In genomic region chr10:92592761-92593552, GRCh38 we compare ENCODE assay signal across 8 cellular contexts. TPM values are rescaled to one million over a fixed set of nuclear protein-coding genes. Genes with fewer than 3 reads are reported as not detected.
A peak's percentile ranks its signal among the peaks of the same experiment; 100 is the strongest.
DNase-seq lines count a peak whose midpoint lies in the region; FAIRE-seq and TF ChIP-seq lines count a peak whose summit lies in the region.

TSS of gene KIF11 (plus strand) at chr10:92593130. CDS start at chr10:92593376, 246 bp downstream.

- no peaks in the 10 kb centered on the region for H3K27me3 Mint-ChIP-seq in nephron (ENCODE audit: low read depth)
- no peaks in the 10 kb centered on the region for H3K27me3 Mint-ChIP-seq in stimulated activated naive CD8-positive, alpha-beta T cell treated with anti-CD3 and anti-CD28 coated beads, Interleukin-15, Interleukin-2, amounts not matched to agents 100 ng/mL and 50 ng/mL, for 24 hours

- peaks cover 35% of the 10 kb centered on the region for H3K4me1 Mint-ChIP-seq in nephron
- peaks cover 35% of the 10 kb centered on the region for H3K4me1 Mint-ChIP-seq in stimulated activated naive CD8-positive, alpha-beta T cell treated with anti-CD3 and anti-CD28 coated beads, Interleukin-15, Interleukin-2, amounts not matched to agents 100 ng/mL and 50 ng/mL, for 24 hours (ENCODE audit: low read depth)

- peak within 1 kb of the TSS; percentile 99 to 100 (median 99) for H3K27ac Mint-ChIP-seq in nephron
- peak within 1 kb of the TSS; percentile 96 for H3K27ac Mint-ChIP-seq in stimulated activated naive CD8-positive, alpha-beta T cell treated with anti-CD3 and anti-CD28 coated beads, Interleukin-15, Interleukin-2, amounts not matched to agents 100 ng/mL and 50 ng/mL, for 24 hours

- peak; percentile 98 for DNase-seq in EL
- DNase-seq in H54 (ENCODE audit: insufficient read length, low spot score), result peak; percentile 90
- peak; percentile 96 for DNase-seq in M059J (ENCODE audit: low read depth)
- peak; percentile 96 to 98 for DNase-seq in SHP77 (lab: John Stamatoyannopoulos, UW)
- DNase-seq in activated effector memory CD4-positive, alpha-beta T cell treated with Interleukin-2 at 50 U/mL for 16 hours, result peak; percentile 95
- DNase-seq in fibroblast of the aortic adventitia (ENCODE audit: low read depth), result peak; percentile 96

- peaks cover 5% of the 10 kb centered on the region for H3K36me3 Mint-ChIP-seq in nephron (ENCODE audit: low read depth)
- H3K36me3 Mint-ChIP-seq in stimulated activated naive CD8-positive, alpha-beta T cell treated with anti-CD3 and anti-CD28 coated beads, Interleukin-15, Interleukin-2, amounts not matched to agents 100 ng/mL and 50 ng/mL, for 24 hours (ENCODE audit: low read depth), result peaks cover 21% of the 10 kb centered on the region

- peak within 1 kb of the TSS; percentile 75 for H3K4me3 ChIP-seq in fibroblast of the aortic adventitia (ENCODE audit: low read depth, low read length)

- peak; percentile 98 for FAIRE-seq in H54 (lab: Jason Lieb, UNC)

- peak; percentile 55 for TF ChIP-seq POLR2A in H54 (IDR thresholded peaks at IDR 0.05; ENCODE audit: low read depth, low read length)

- no peaks in the 10 kb centered on the region for H3K9me3 Mint-ChIP-seq in nephron
- H3K9me3 Mint-ChIP-seq in stimulated activated naive CD8-positive, alpha-beta T cell treated with anti-CD3 and anti-CD28 coated beads, Interleukin-15, Interleukin-2, amounts not matched to agents 100 ng/mL and 50 ng/mL, for 24 hours, result no peaks in the 10 kb centered on the region

- TF ChIP-seq CTCF in fibroblast of the aortic adventitia (IDR thresholded peaks at IDR 0.05; ENCODE audit: insufficient read depth, low read length) (no peak), nephron (IDR thresholded peaks at IDR 0.05; ENCODE audit: unreplicated experiment in 3 of 3) (no peak)

- H3K4me3 Mint-ChIP-seq in nephron, result peak within 1 kb of the TSS; percentile 92 to 97 (median 94)
- peak within 1 kb of the TSS; percentile 90 for H3K4me3 Mint-ChIP-seq in stimulated activated naive CD8-positive, alpha-beta T cell treated with anti-CD3 and anti-CD28 coated beads, Interleukin-15, Interleukin-2, amounts not matched to agents 100 ng/mL and 50 ng/mL, for 24 hours

RNA-seq across cellular contexts. Expression of gene KIF11, which starts in this region (rescaled TPM):
- total RNA-seq in M059J (2014; rRNA removed; shearing (Covaris generic)), result 35.0 and 56.1 TPM in 2 replicates
- 4.5 and 46.5 TPM in 2 replicates for total RNA-seq in fibroblast of the aortic adventitia (ENCODE audit: low replicate concordance)

Comparison
In these comparisons a context has a peak if more than half of its experiments do, and no peak if none do; other contexts are left out.
1. Peak in every context shown above with its lines: DNase-seq and H3K4me3 ChIP-seq.